ENCODE assay signal across 21 cellular contexts in genomic region chr1:241457421-241457820, GRCh38.
"Had no signal": no experiment of that assay in that cellular context is flagged by ENCODE, and none has a peak within 500 bp of the region (broad histone marks: within the 10 kb centered on the region; RNA-seq: fewer than 3 reads in every experiment).

No MANE protein-coding gene starts in this region.

- H3K4me3 ChIP-seq: adrenal gland, MG63, SJSA1 had no signal

- DNase-seq: activated CD4-positive, alpha-beta T cell treated with anti-CD3 and anti-CD28 coated beads for 48 hours; activated CD4-positive, alpha-beta T cell treated with anti-CD3 and anti-CD28 coated beads, Interleukin-2, amount 50 U/mL, for 4 hours; activated CD4-positive, CD25-positive, alpha-beta regulatory T cell treated with anti-CD3 and anti-CD28 coated beads, Interleukin-2, amount 50 U/mL, for 72 hours; activated CD8-positive, alpha-beta memory T cell treated with anti-CD3 and anti-CD28 coated beads, Interleukin-2, amount 50 U/mL, for 48 hours; activated CD8-positive, alpha-beta T cell treated with anti-CD3 and anti-CD28 coated beads, Interleukin-2, amount 10 ng/mL, durations not matched to agents 7 days and 5 days; activated naive CD4-positive, alpha-beta T cell treated with anti-CD3 and anti-CD28 coated beads, Interleukin-2, amount 50 U/mL, for 16 hours; activated naive CD8-positive, alpha-beta T cell treated with anti-CD3 and anti-CD28 coated beads, Interleukin-2, amount 10 ng/mL, durations not matched to agents 7 days and 5 days; activated T-cell treated with anti-CD3 and anti-CD28 coated beads, Interleukin-2, amount 50 U/mL, for 1 hour; adrenal gland; anterior cingulate cortex; MG63; MV-4-11; NCI-H1105; NCI-H1436; NCI-H1694 treated with DMSO at 0.1 percent for 48 hours; NCI-H2029 treated with DMSO at 0.1 percent for 48 hours; NCI-H446; NCI-H524; SHP77; SW 1271 had no signal

- H3K27ac ChIP-seq: adrenal gland, SJSA1 had no signal

- H3K9me3 ChIP-seq: adrenal gland, MG63, SJSA1 had no signal

- H3K36me3 ChIP-seq: adrenal gland, MG63, SJSA1 had no signal

- H3K27me3 ChIP-seq: adrenal gland, MG63, SJSA1 had no signal

- H3K4me1 ChIP-seq: adrenal gland had no signal
